In the genomic region with DNA sequence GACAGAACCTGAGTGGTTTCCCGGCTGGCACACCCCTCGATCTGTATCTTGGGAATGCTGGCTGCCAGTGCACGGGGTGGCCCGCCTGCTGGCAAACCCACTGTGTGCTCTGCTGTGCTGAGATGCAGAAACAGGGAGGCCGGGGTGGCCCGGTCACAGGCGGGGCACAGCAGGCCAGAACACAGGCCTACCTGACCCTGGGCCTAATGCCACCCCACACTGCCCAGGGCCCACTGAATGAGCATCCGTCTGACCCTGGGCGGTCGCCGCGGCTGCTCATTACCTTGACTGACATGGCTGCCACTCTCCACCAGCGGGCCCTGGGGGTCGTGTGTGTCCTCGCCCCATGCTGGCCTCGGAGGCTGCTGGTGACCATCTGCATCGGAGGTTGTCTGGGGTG, we compare ENCODE assay signal across 2 cellular contexts.
TF ChIP-seq lines count a peak whose summit lies in the region.

No MANE protein-coding gene starts in this region.

TF ChIP-seq in HEK293, 187 proteins besides CTCF, POLR2A, EP300 and RAD21 (continued from another document):
- TF ChIP-seq ZNF239 (tag by site-specific recombination; IDR thresholded peaks at IDR 0.05) = no peak
- 0 out of 2 replicates have a peak, but pooled peaks have one; percentile 26 for TF ChIP-seq ZBTB20 (tag by site-specific recombination; IDR thresholded peaks at IDR 0.05)
- TF ChIP-seq ZNF24 (tag by site-specific recombination; IDR thresholded peaks at IDR 0.05) = no peak
- TF ChIP-seq GLI2 (tag by site-specific recombination; IDR thresholded peaks at IDR 0.05; ENCODE audit: borderline replicate concordance, low read depth) = no peak
- TF ChIP-seq, protein P1, sequence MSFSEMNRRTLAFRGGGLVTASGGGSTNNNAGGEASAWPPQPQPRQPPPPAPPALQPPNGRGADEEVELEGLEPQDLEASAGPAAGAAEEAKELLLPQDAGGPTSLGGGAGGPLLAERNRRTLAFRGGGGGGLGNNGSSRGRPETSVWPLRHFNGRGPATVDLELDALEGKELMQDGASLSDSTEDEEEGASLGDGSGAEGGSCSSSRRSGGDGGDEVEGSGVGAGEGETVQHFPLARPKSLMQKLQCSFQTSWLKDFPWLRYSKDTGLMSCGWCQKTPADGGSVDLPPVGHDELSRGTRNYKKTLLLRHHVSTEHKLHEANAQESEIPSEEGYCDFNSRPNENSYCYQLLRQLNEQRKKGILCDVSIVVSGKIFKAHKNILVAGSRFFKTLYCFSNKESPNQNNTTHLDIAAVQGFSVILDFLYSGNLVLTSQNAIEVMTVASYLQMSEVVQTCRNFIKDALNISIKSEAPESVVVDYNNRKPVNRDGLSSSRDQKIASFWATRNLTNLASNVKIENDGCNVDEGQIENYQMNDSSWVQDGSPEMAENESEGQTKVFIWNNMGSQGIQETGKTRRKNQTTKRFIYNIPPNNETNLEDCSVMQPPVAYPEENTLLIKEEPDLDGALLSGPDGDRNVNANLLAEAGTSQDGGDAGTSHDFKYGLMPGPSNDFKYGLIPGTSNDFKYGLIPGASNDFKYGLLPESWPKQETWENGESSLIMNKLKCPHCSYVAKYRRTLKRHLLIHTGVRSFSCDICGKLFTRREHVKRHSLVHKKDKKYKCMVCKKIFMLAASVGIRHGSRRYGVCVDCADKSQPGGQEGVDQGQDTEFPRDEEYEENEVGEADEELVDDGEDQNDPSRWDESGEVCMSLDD (tag by site-specific recombination; IDR thresholded peaks at IDR 0.05) = no peak
TF ChIP-seq in HEK293: peak in this region for 1.

TF ChIP-seq in H1, 55 proteins besides CTCF, POLR2A, EP300 and RAD21 (continued from another document):
- TF ChIP-seq EGR1 (IDR thresholded peaks at IDR 0.05; ENCODE audit: borderline replicate concordance, low read depth, low read length) = no peak
- no peak for TF ChIP-seq TCF12 (IDR thresholded peaks at IDR 0.05; ENCODE audit: low read depth, low read length)
- TF ChIP-seq CEBPB (IDR thresholded peaks at IDR 0.05; ENCODE audit: low read depth, low read length) = no peak
- TF ChIP-seq HDAC6 (IDR thresholded peaks at IDR 0.05; ENCODE audit: low read depth, low read length) = no peak
- no peak for TF ChIP-seq SP4 (IDR thresholded peaks at IDR 0.05; ENCODE audit: low read length)
- no peak for TF ChIP-seq RNF2 (IDR thresholded peaks at IDR 0.05; ENCODE audit: borderline replicate concordance, low read depth, low read length, missing control alignments, poor library complexity, severe bottlenecking)
- no peak for TF ChIP-seq NRF1 (IDR thresholded peaks at IDR 0.05; ENCODE audit: low read depth, low read length)
- TF ChIP-seq, protein P2, sequence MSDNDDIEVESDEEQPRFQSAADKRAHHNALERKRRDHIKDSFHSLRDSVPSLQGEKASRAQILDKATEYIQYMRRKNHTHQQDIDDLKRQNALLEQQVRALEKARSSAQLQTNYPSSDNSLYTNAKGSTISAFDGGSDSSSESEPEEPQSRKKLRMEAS (IDR thresholded peaks at IDR 0.05) = no peak
- no peak for TF ChIP-seq POLR2AphosphoS5 (IDR thresholded peaks at IDR 0.05; ENCODE audit: low read depth, low read length)
